In genomic region chr10:9636206-9636605, GRCh38 we compare ENCODE assay signal across 21 cellular contexts.
A peak's percentile ranks its signal among the peaks of the same experiment; 100 is the strongest.
DNase-seq lines count a peak whose midpoint lies in the region; FAIRE-seq and TF ChIP-seq lines count a peak whose summit lies in the region.
"Had no signal": no experiment of that assay in that cellular context is flagged by ENCODE, and none has a peak within 500 bp of the region (broad histone marks: within the 10 kb centered on the region; RNA-seq: fewer than 3 reads in every experiment).

No MANE protein-coding gene starts in this region.

- H3K79me2 ChIP-seq in Karpas-422 (ENCODE audit: low read length) (no peaks in the 10 kb centered on the region), astrocyte (ENCODE audit: insufficient read depth, low read length) (no peaks in the 10 kb centered on the region)

- H3K36me3 Mint-ChIP-seq in astrocyte (ENCODE audit: low read depth, unreplicated experiment): no peaks in the 10 kb centered on the region
- H3K36me3 Mint-ChIP-seq: CD4-positive, CD25-positive, alpha-beta regulatory T cell; CD8-positive, alpha-beta T cell had no signal

- no peak for FAIRE-seq in astrocyte (lab: Jason Lieb, UNC)
- FAIRE-seq: GM12891, GM18507, H54 had no signal

- H3K9me2 ChIP-seq in Karpas-422 (replicated peaks; ENCODE audit: insufficient read depth, low read length): no peaks in the 10 kb centered on the region

- H3K4me3 ChIP-seq in Karpas-422 (ENCODE audit: low read length) (no peak overlapping the region), astrocyte (ENCODE audit: insufficient read depth, low read depth, low read length) (no peak overlapping the region), brain microvascular endothelial cell (ENCODE audit: low read depth, low read length) (no peak overlapping the region)
- H3K4me3 ChIP-seq: BLaER1, HAP-1 had no signal

- peaks cover under 1% of the 10 kb centered on the region for H3K9me3 Mint-ChIP-seq in astrocyte (ENCODE audit: unreplicated experiment)

- in situ Hi-C loops in brain microvascular endothelial cell (cut with HindIII; ENCODE audit: low pct_ligation_motif_present, low sequenced_read_pairs): no loop called here

- no peaks in the 10 kb centered on the region for H3K27me3 Mint-ChIP-seq in astrocyte (ENCODE audit: low read depth, unreplicated experiment)
- H3K27me3 Mint-ChIP-seq: B cell; CD4-positive, CD25-positive, alpha-beta regulatory T cell had no signal

- peaks cover 3% of the 10 kb centered on the region for H3K4me1 Mint-ChIP-seq in astrocyte (ENCODE audit: low read depth, unreplicated experiment)
- H3K4me1 Mint-ChIP-seq: B cell; CD4-positive, CD25-positive, alpha-beta regulatory T cell had no signal

- no peak overlapping the region for H3K27ac Mint-ChIP-seq in astrocyte (ENCODE audit: unreplicated experiment)
- H3K27ac Mint-ChIP-seq: B cell; CD4-positive, CD25-positive, alpha-beta regulatory T cell; CD8-positive, alpha-beta T cell; HFFc6 had no signal

- no peaks in the 10 kb centered on the region for H3K36me3 ChIP-seq in Karpas-422 (ENCODE audit: insufficient read depth, low read length)
- H3K36me3 ChIP-seq in astrocyte (ENCODE audit: insufficient read depth, low read length): no peaks in the 10 kb centered on the region
- H3K36me3 ChIP-seq in brain microvascular endothelial cell (replicated peaks): no peaks in the 10 kb centered on the region
- H3K36me3 ChIP-seq: BLaER1, HAP-1 had no signal

- no peak overlapping the region for H3K4me3 Mint-ChIP-seq in astrocyte (ENCODE audit: unreplicated experiment)
- H3K4me3 Mint-ChIP-seq: B cell; CD4-positive, CD25-positive, alpha-beta regulatory T cell; CD8-positive, alpha-beta T cell; HFFc6 had no signal

- peak overlapping the region; percentile 32; the same call in 1 of the 2 replicates for H2AFZ ChIP-seq in Karpas-422 (ENCODE audit: low read length)
- H2AFZ ChIP-seq in astrocyte (ENCODE audit: low read depth, low read length): no peak overlapping the region

- H3K4me2 ChIP-seq in Karpas-422 (ENCODE audit: low read depth, low read length, poor library complexity, severe bottlenecking): no peak overlapping the region
- peak overlapping the region; percentile 12 for H3K4me2 ChIP-seq in astrocyte (ENCODE audit: low read length)
- H3K4me2 ChIP-seq: BLaER1 had no signal

- H3K9me3 ChIP-seq in Karpas-422 (ENCODE audit: low read length) (no peaks in the 10 kb centered on the region), astrocyte (ENCODE audit: insufficient read depth, low read depth, low read length) (peaks cover under 1% of the 10 kb centered on the region)
- H3K9me3 ChIP-seq: BLaER1, Caco-2, HAP-1 had no signal

- H3K9ac ChIP-seq in Karpas-422 (ENCODE audit: low read length) (no peak overlapping the region), astrocyte (ENCODE audit: low read length) (no peak overlapping the region)
- H3K9ac ChIP-seq: BLaER1 had no signal

- H3K27me3 ChIP-seq in Karpas-422 (ENCODE audit: low read length): no peaks in the 10 kb centered on the region
- H3K27me3 ChIP-seq in astrocyte (ENCODE audit: insufficient read depth, low read length): no peaks in the 10 kb centered on the region
- H3K27me3 ChIP-seq in brain microvascular endothelial cell (replicated peaks): no peaks in the 10 kb centered on the region
- H3K27me3 ChIP-seq: BLaER1 had no signal

- H3K27ac ChIP-seq in Karpas-422 (ENCODE audit: low read length): no peak overlapping the region
- peak overlapping the region; percentile 16 for H3K27ac ChIP-seq in astrocyte (ENCODE audit: low read depth, low read length)
- no peak overlapping the region for H3K27ac ChIP-seq in brain microvascular endothelial cell
- H3K27ac ChIP-seq: BLaER1, C4-2B had no signal

- H4K20me1 ChIP-seq in Karpas-422 (ENCODE audit: insufficient read depth, low read depth, low read length) (no peaks in the 10 kb centered on the region), astrocyte (ENCODE audit: insufficient read depth, low read length) (no peaks in the 10 kb centered on the region)
- H4K20me1 ChIP-seq: BLaER1 had no signal

- peaks cover 5% of the 10 kb centered on the region; the same call in 1 of the 2 replicates for H3K4me1 ChIP-seq in Karpas-422 (ENCODE audit: low read length)
- peaks cover 16% of the 10 kb centered on the region for H3K4me1 ChIP-seq in astrocyte (ENCODE audit: insufficient read depth, low read length)
- H3K4me1 ChIP-seq: BLaER1, Caco-2, HAP-1 had no signal

- TF ChIP-seq CTCF in astrocyte (IDR thresholded peaks at IDR 0.05; ENCODE audit: insufficient read depth, low read depth, low read length): no peak
- TF ChIP-seq CTCF in brain microvascular endothelial cell (IDR thresholded peaks at IDR 0.05; ENCODE audit: low read depth, low read length, missing control alignments): no peak

- DNase-seq in Karpas-422: no peak
- peak; percentile 52 for DNase-seq in astrocyte (ENCODE audit: low read depth)
- peak; percentile 76 for DNase-seq in iris pigment epithelial cell (ENCODE audit: low read depth)
- no peak for DNase-seq in NCI-H1436 treated with DMSO at 0.1 percent for 48 hours (lab: John Stamatoyannopoulos, UW)
- no peak for DNase-seq in DMS153 (lab: John Stamatoyannopoulos, UW)
- no peak for DNase-seq in brain microvascular endothelial cell
- DNase-seq in NCI-H2196 (lab: John Stamatoyannopoulos, UW; ENCODE audit: unreplicated experiment): no peak
- DNase-seq: Caco-2; CD4-positive, CD25-positive, alpha-beta regulatory T cell; CD8-positive, alpha-beta T cell; DMS79; GF-D8; GOT3; HFFc6 had no signal

Comparison
In these comparisons a context has a peak if more than half of its experiments do, and no peak if none do; other contexts are left out.
1. DNase-seq: peak in astrocyte (single experiment) and iris pigment epithelial cell (single experiment); none in Karpas-422 (single experiment), NCI-H1436 treated with DMSO at 0.1 percent for 48 hours (single experiment), DMS153 (single experiment), brain microvascular endothelial cell (single experiment) and NCI-H2196 (single experiment).